1 cellular context compared by ENCODE assay signal in the genomic region with DNA sequence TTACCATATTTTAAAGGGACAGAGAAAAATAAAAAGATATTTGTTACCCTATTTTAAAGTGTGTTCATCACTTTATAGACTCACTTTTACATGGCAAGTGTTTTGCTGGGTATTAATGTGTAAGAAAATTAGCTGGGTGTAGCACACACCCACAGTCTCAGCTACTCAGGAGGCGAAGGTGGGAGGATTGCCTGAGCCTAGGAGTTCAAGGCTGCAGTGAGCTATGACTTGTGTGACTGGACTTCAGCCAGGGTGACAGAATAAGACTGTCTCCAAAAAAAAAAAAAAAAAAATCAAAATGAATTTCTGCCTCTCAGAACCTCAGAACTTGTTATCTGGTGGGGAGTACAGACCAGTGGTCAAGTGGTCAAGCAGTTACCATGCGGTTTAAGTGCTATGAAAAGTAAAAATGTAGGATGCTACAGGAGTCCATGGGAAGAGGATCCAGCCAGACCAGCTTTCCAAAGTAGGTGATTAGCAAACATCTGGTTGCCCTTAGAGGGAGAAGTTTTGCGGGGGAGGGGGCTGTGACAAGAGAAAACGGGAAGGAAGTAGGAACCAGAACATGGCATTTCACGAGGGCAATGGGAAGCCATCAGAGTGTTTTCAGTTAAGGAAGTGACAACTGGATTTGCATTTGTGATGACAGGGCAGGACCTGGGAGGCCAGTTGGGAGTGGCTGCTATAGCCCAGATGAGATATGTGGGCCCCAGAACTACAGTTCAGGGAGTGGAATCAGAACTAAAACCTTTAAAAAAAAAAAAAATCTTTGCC.
TF ChIP-seq lines count a peak whose summit lies in the region.

No MANE protein-coding gene starts in this region.

TF ChIP-seq in WTC11, 78 proteins besides CTCF, POLR2A, EP300 and RAD21 (continued from another document):
- TF ChIP-seq, protein P1, sequence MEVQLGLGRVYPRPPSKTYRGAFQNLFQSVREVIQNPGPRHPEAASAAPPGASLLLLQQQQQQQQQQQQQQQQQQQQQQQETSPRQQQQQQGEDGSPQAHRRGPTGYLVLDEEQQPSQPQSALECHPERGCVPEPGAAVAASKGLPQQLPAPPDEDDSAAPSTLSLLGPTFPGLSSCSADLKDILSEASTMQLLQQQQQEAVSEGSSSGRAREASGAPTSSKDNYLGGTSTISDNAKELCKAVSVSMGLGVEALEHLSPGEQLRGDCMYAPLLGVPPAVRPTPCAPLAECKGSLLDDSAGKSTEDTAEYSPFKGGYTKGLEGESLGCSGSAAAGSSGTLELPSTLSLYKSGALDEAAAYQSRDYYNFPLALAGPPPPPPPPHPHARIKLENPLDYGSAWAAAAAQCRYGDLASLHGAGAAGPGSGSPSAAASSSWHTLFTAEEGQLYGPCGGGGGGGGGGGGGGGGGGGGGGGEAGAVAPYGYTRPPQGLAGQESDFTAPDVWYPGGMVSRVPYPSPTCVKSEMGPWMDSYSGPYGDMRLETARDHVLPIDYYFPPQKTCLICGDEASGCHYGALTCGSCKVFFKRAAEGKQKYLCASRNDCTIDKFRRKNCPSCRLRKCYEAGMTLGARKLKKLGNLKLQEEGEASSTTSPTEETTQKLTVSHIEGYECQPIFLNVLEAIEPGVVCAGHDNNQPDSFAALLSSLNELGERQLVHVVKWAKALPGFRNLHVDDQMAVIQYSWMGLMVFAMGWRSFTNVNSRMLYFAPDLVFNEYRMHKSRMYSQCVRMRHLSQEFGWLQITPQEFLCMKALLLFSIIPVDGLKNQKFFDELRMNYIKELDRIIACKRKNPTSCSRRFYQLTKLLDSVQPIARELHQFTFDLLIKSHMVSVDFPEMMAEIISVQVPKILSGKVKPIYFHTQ (CRISPR knock-in tag; IDR thresholded peaks at IDR 0.05): no peak
- TF ChIP-seq RORB (CRISPR knock-in tag; IDR thresholded peaks at IDR 0.05): no peak
- TF ChIP-seq ZNF263 (CRISPR knock-in tag; IDR thresholded peaks at IDR 0.05; ENCODE audit: low read depth): no peak
